Comparison of ENCODE assay signal across 8 cellular contexts in the genomic region with DNA sequence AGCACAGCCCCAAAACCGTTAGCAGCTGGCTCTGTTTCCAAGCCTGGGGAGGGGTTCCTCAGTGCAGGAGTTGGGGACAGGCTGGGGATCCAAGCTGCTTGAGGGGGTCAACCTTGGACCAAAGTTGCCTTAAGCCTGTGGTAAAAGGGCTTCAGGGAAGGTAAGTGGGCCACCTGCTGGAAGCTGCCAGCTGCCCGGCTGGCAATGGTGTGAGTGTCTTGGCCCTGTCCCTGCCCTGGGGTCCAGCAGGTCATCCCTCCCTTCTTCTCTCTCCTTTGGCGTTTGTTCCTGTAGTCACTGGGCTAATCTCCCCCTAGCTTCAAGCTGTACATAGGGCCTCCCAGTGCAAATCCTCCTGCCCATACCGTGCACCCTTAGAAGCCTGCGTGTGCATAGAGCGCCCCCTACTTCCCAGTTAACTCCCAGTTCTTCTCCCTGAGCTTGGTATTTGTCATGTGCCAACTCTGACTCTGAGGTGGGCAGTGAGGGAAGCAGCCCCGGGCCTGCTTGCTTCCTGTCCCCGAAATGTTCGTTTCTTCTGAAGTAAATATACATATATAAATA. TPM values are rescaled to one million over a fixed set of nuclear protein-coding genes. Genes with fewer than 3 reads are reported as not detected.
DNase-seq lines count a peak whose midpoint lies in the region; ATAC-seq, FAIRE-seq and TF ChIP-seq lines count a peak whose summit lies in the region.

No MANE protein-coding gene starts in this region.

- no peaks in the 10 kb centered on the region for H3F3A ChIP-seq in PC-3 (ENCODE audit: low read length, unreplicated experiment)

- FAIRE-seq in A549 (lab: Jason Lieb, UNC), result no peak

- no peak for TF ChIP-seq POLR2A in A549 (IDR thresholded peaks at IDR 0.05; ENCODE audit: low read length)
- TF ChIP-seq POLR2A in gastrocnemius medialis (IDR thresholded peaks at IDR 0.05), result no peak

- no TSS peak for BruUV-seq in PC-3 (replicated peaks; lab: Mats Ljungman, UMichigan)

- TF ChIP-seq RAD21 in A549 (conservative IDR thresholded peaks at IDR 0.05 in 1 of 2, IDR thresholded peaks at IDR 0.05 in 1 of 2), result peak; percentile 68 to 73

- H2AFZ ChIP-seq in PC-3 (ENCODE audit: low read length), result no peak overlapping the region

- H4K20me1 ChIP-seq in PC-3 (ENCODE audit: low read length), result no peaks in the 10 kb centered on the region

- peaks cover 28% of the 10 kb centered on the region for H3K79me2 ChIP-seq in PC-3 (ENCODE audit: low read length)

- no peak for TF ChIP-seq EP300 in A549 (IDR thresholded peaks at IDR 0.05)

- WGBS in A549 (ENCODE audit: missing lambda C conversion rate), result 20% methylated on average over 8 of the region's 9 CpGs

- no peaks in the 10 kb centered on the region for H3K27me3 ChIP-seq in PC-3 (ENCODE audit: low read length)
- H3K27me3 ChIP-seq in gastrocnemius medialis, result no peaks in the 10 kb centered on the region

- no peaks in the 10 kb centered on the region for H3K9me3 ChIP-seq in A549
- no peaks in the 10 kb centered on the region for H3K9me3 ChIP-seq in PC-3 (ENCODE audit: low read length)
- no peaks in the 10 kb centered on the region for H3K9me3 ChIP-seq in gastrocnemius medialis

- intact Hi-C loops in PC-3 (cut with micrococcal nuclease) (no loop called here), gastrocnemius medialis (cut with DNase I; ENCODE audit: low total_unique reads) (no loop called here)

- CTCF ChIA-PET in A549 (lab: Yijun Ruan, JAX) (interaction anchor here (0.6 to 10.3 kb wide), 34 partner anchors 8 to 384 kb away, joined by 3 to 147 read pairs (median 4); no protein-coding TSS in a partner anchor), PC-3 (lab: Charles Lee) (interaction anchor here (0.5 to 0.7 kb wide), 2 partner anchors 13 to 42 kb away, joined by 4 read pairs; no protein-coding TSS in a partner anchor)

- H3K4me3 ChIP-seq in A549 (no peak overlapping the region), PC-3 (ENCODE audit: low read length) (no peak overlapping the region), epithelial cell of proximal tubule (ENCODE audit: low read depth, low read length) (no peak overlapping the region), gastrocnemius medialis (no peak overlapping the region)

- H3K36me3 ChIP-seq in PC-3 (ENCODE audit: low read depth, low read length) (peaks cover 38% of the 10 kb centered on the region), gastrocnemius medialis (peaks cover 0 to 49% of the 10 kb centered on the region in 2 donors)

- H3K4me2 ChIP-seq in A549 (no peak overlapping the region), PC-3 (ENCODE audit: low read length) (no peak overlapping the region)

- POLR2A ChIA-PET in A549 (lab: Yijun Ruan, JAX), result no interaction called here
- POLR2A ChIA-PET in PC-3 (lab: Charles Lee; ENCODE audit: unreplicated experiment), result no interaction called here

- H3K4me1 ChIP-seq in A549 (peaks cover 6% of the 10 kb centered on the region; the same call in 1 of the 3 replicates), PC-3 (ENCODE audit: insufficient read depth, low read length) (peaks cover 7% of the 10 kb centered on the region), gastrocnemius medialis (peaks cover 8 to 11% of the 10 kb centered on the region in 2 donors)

- in situ Hi-C loops in gastrocnemius medialis (cut with MboI; ENCODE audit: low sequenced_read_pairs in 4 of 4), result loop anchor here in 1 of 4 donors (25.0 kb wide), 1 partner anchor 524 kb away; no protein-coding TSS in a partner anchor

- no peak overlapping the region for H3K27ac ChIP-seq in A549
- H3K27ac ChIP-seq in PC-3 (ENCODE audit: low read length), result no peak overlapping the region
- H3K27ac ChIP-seq in gastrocnemius medialis, result no peak overlapping the region

- H3K9ac ChIP-seq in PC-3 (ENCODE audit: low read length), result no peak overlapping the region

- peak; percentile 91 for TF ChIP-seq CTCF in A549 (IDR thresholded peaks at IDR 0.05)
- peak; percentile 50 for TF ChIP-seq CTCF in GM10266 (IDR thresholded peaks at IDR 0.05; ENCODE audit: control insufficient read depth, insufficient read depth, low read depth, missing control alignments)
- TF ChIP-seq CTCF in PC-3 (conservative IDR thresholded peaks at IDR 0.05; ENCODE audit: low read depth, low read length), result peak; percentile 81
- peak; percentile 80 for TF ChIP-seq CTCF in epithelial cell of proximal tubule (conservative IDR thresholded peaks at IDR 0.05; ENCODE audit: low read depth, low read length)
- TF ChIP-seq CTCF in gastrocnemius medialis (IDR thresholded peaks at IDR 0.05 in 4 of 5, conservative IDR thresholded peaks at IDR 0.05 in 1 of 5), result no peak

- peak; percentile 84 to 85 for DNase-seq in A549 (ENCODE audit: low read depth in 1 of 2, low spot score in 1 of 2)
- DNase-seq in GM10266 (ENCODE audit: extremely low spot score), result no peak
- peak; percentile 48 for DNase-seq in PC-3
- DNase-seq in epithelial cell of proximal tubule (ENCODE audit: low read depth), result peak; percentile 18
- peak; percentile 79 for DNase-seq in putamen (ENCODE audit: low spot score)
- no peak for DNase-seq in stimulated activated CD4-positive, alpha-beta T cell treated with anti-CD3 and anti-CD28 coated beads, Interleukin-2, amount 100 ng/mL, for 48 hours
- DNase-seq in gastrocnemius medialis, result no peak
- DNase-seq in activated T-cell treated with anti-CD3 and anti-CD28 coated beads for 4 hours, result no peak

- ATAC-seq in A549, result peak; percentile 21 to 64; a peak in 3 of 6 replicates
- no peak for ATAC-seq in PC-3
- ATAC-seq in gastrocnemius medialis, result no peak

- no peaks in the 10 kb centered on the region for H3K9me2 ChIP-seq in PC-3 (replicated peaks; ENCODE audit: low read length)

TF ChIP-seq in A549, 52 proteins besides CTCF, POLR2A, EP300 and RAD21 (continues in another document):
- TF ChIP-seq ZNF302 (CRISPR knock-in tag; IDR thresholded peaks at IDR 0.05) (no peak), PHF8 (IDR thresholded peaks at IDR 0.05; ENCODE audit: borderline replicate concordance, low read depth) (no peak), CEBPB (IDR thresholded peaks at IDR 0.05) (no peak), NPAS2 (CRISPR knock-in tag; IDR thresholded peaks at IDR 0.05; ENCODE audit: borderline replicate concordance) (no peak)

RNA-seq across cellular contexts. Expression of a gene that starts 4.4 kb away (rescaled TPM):
- polyA plus RNA-seq in A549 (2011; rRNA removed) (280 and 375 TPM in 2 replicates), A549 (2017; fragmentation: RNase III; extraction: RNeasy Plus Mini Kit Qiagen cat#74134 plus additional on column Dnase treatment) (232 to 262 TPM (median 257 TPM) in 3 replicates)
- polyA plus RNA-seq in A549 (2012; cell fraction: cytosol; rRNA removed), result 374 and 375 TPM in 2 replicates
- 150 and 167 TPM in 2 replicates for polyA plus RNA-seq in A549 (2012; cell fraction: nucleus; rRNA removed)
- 117 and 178 TPM in 2 replicates for polyA minus RNA-seq in A549 (2011; rRNA and poly(A)+ RNA removed)
- total RNA-seq in PC-3 (2014; rRNA removed) (79.2 and 110 TPM in 2 replicates), epithelial cell of proximal tubule (95.1 and 102 TPM in 2 replicates), gastrocnemius medialis (10 to 100 TPM; 36.5 to 51.8 (median 47.2) TPM)

RNA-seq across cellular contexts. Expression of a gene that starts 4.7 kb away (rescaled TPM):
- polyA plus RNA-seq in A549 (2011; rRNA removed) (36.3 and 38.4 TPM in 2 replicates), A549 (2017; fragmentation: RNase III; extraction: RNeasy Plus Mini Kit Qiagen cat#74134 plus additional on column Dnase treatment) (99.7 to 105 TPM (median 104 TPM) in 3 replicates)
- polyA plus RNA-seq in A549 (2012; cell fraction: cytosol; rRNA removed), result 65.4 and 69.1 TPM in 2 replicates
- 61.1 and 70.5 TPM in 2 replicates for polyA plus RNA-seq in A549 (2012; cell fraction: nucleus; rRNA removed)
- polyA minus RNA-seq in A549 (2011; rRNA and poly(A)+ RNA removed), result 38.6 and 47.2 TPM in 2 replicates
- total RNA-seq in PC-3 (2014; rRNA removed) (132 and 137 TPM in 2 replicates), epithelial cell of proximal tubule (70.6 and 120 TPM in 2 replicates), gastrocnemius medialis (10 to 100 TPM in 2 of 4 donors, 1 to 10 TPM in 2; 7.4 to 15.7 (median 9.5) TPM)

RNA-seq across cellular contexts. Expression of a gene that starts 28.8 kb away (rescaled TPM):
- polyA plus RNA-seq in A549 (2011; rRNA removed) (163 and 175 TPM in 2 replicates), A549 (2017; fragmentation: RNase III; extraction: RNeasy Plus Mini Kit Qiagen cat#74134 plus additional on column Dnase treatment) (121 to 205 TPM (median 189 TPM) in 3 replicates)
- 87.7 and 130 TPM in 2 replicates for polyA plus RNA-seq in A549 (2012; cell fraction: cytosol; rRNA removed)
- 112 and 123 TPM in 2 replicates for polyA plus RNA-seq in A549 (2012; cell fraction: nucleus; rRNA removed)
- 286 and 310 TPM in 2 replicates for polyA minus RNA-seq in A549 (2011; rRNA and poly(A)+ RNA removed)
- total RNA-seq in PC-3 (2014; rRNA removed) (79.4 and 84.4 TPM in 2 replicates), epithelial cell of proximal tubule (64.6 and 100 TPM in 2 replicates), gastrocnemius medialis (100 to 1,000 TPM in 1 of 4 donors, 10 to 100 TPM in 3; 25.4 to 209 (median 62.5) TPM)

RNA-seq across cellular contexts. Expression of a gene that starts 35.6 kb away (rescaled TPM):
- polyA plus RNA-seq in A549 (2011; rRNA removed), result 14.7 and 28.4 TPM in 2 replicates
- 12.7 and 17.2 TPM in 2 replicates for polyA plus RNA-seq in A549 (2012; cell fraction: cytosol; rRNA removed)
- 56.5 and 67.6 TPM in 2 replicates for polyA plus RNA-seq in A549 (2012; cell fraction: nucleus; rRNA removed)
- 19.2 to 22.3 TPM (median 21.2 TPM) in 3 replicates for polyA plus RNA-seq in A549 (2017; fragmentation: RNase III; extraction: RNeasy Plus Mini Kit Qiagen cat#74134 plus additional on column Dnase treatment)
- 28.0 and 33.1 TPM in 2 replicates for polyA minus RNA-seq in A549 (2011; rRNA and poly(A)+ RNA removed)
- 5.1 and 7.0 TPM in 2 replicates for total RNA-seq in PC-3 (2014; rRNA removed)
- 7.6 and 25.0 TPM in 2 replicates for total RNA-seq in epithelial cell of proximal tubule
- under 1 TPM in 1 of 4 donors, not detected in 3; 0.07 TPM for total RNA-seq in gastrocnemius medialis

RNA-seq across cellular contexts. Expression of a gene that starts 40.1 kb away (rescaled TPM):
- polyA plus RNA-seq in A549 (2011; rRNA removed) (215 and 278 TPM in 2 replicates), A549 (2017; fragmentation: RNase III; extraction: RNeasy Plus Mini Kit Qiagen cat#74134 plus additional on column Dnase treatment) (184 to 391 TPM (median 352 TPM) in 3 replicates)
- polyA plus RNA-seq in A549 (2012; cell fraction: cytosol; rRNA removed), result 187 and 222 TPM in 2 replicates
- polyA plus RNA-seq in A549 (2012; cell fraction: nucleus; rRNA removed), result 358 and 370 TPM in 2 replicates
- 649 and 679 TPM in 2 replicates for polyA minus RNA-seq in A549 (2011; rRNA and poly(A)+ RNA removed)
- total RNA-seq in PC-3 (2014; rRNA removed) (246 and 305 TPM in 2 replicates), epithelial cell of proximal tubule (169 and 442 TPM in 2 replicates), gastrocnemius medialis (1 to 10 TPM; 1.5 to 6.4 (median 4.0) TPM)

Comparison
In these comparisons a context has a peak if more than half of its experiments do, and no peak if none do; other contexts are left out.
1. ATAC-seq: peak in A549 (2 of 2); none in PC-3 (single experiment) and gastrocnemius medialis (0 of 2).
2. DNase-seq: peak in A549 (2 of 2), PC-3 (single experiment), epithelial cell of proximal tubule (single experiment) and putamen (single experiment); none in GM10266 (single experiment), stimulated activated CD4-positive, alpha-beta T cell treated with anti-CD3 and anti-CD28 coated beads, Interleukin-2, amount 100 ng/mL, for 48 hours (0 of 2), gastrocnemius medialis (0 of 2) and activated T-cell treated with anti-CD3 and anti-CD28 coated beads for 4 hours (single experiment).
3. CTCF ChIP-seq: peak in A549 (single experiment), GM10266 (single experiment), PC-3 (single experiment) and epithelial cell of proximal tubule (single experiment); none in gastrocnemius medialis (0 of 5).